8 cellular contexts compared by ENCODE assay signal in genomic region chr17:56976941-56977570, GRCh38. TPM values are rescaled to one million over a fixed set of nuclear protein-coding genes. Genes with fewer than 3 reads are reported as not detected.
DNase-seq lines count a peak whose midpoint lies in the region; ATAC-seq, FAIRE-seq and TF ChIP-seq lines count a peak whose summit lies in the region.

No MANE protein-coding gene starts in this region.

- H3K9me3 ChIP-seq in CD4-positive, CD25-positive, alpha-beta regulatory T cell (ENCODE audit: control insufficient read depth in 2 of 2, low read length in 2 of 2): no peaks in the 10 kb centered on the region
- H3K9me3 ChIP-seq in OCI-LY1 (ENCODE audit: low read length) (no peaks in the 10 kb centered on the region), endothelial cell of umbilical vein (replicated peaks; ENCODE audit: control insufficient read depth, insufficient read depth, low read length) (no peaks in the 10 kb centered on the region)

- no peak for ATAC-seq in CD4-positive, CD25-positive, alpha-beta regulatory T cell (ENCODE audit: low read depth in 2 of 2)
- ATAC-seq in GM21447 (IDR thresholded peaks at IDR 0.05; ENCODE audit: unreplicated experiment): no peak

- POLR2A ChIA-PET in endothelial cell of umbilical vein (lab: Charles Lee): no interaction called here

- H3K9me2 ChIP-seq in OCI-LY1 (ENCODE audit: low read depth, low read length): no peaks in the 10 kb centered on the region

- intact Hi-C loops in endothelial cell of umbilical vein (cut with micrococcal nuclease): loop anchor here (5.0 kb wide), 1 partner anchor 110 kb away; the partner anchor contains the start of gene AKAP1

- H2AFZ ChIP-seq in OCI-LY1 (ENCODE audit: low read length) (no peak overlapping the region), endothelial cell of umbilical vein (ENCODE audit: low read depth, low read length) (peak overlapping the region; percentile 61)

- H3K4me3 Mint-ChIP-seq in CD4-positive, CD25-positive, alpha-beta regulatory T cell: peak overlapping the region; percentile 79 to 93 (median 92)
- peak overlapping the region; percentile 83 for H3K4me3 Mint-ChIP-seq in neural crest cell

- H3K4me1 ChIP-seq in CD4-positive, CD25-positive, alpha-beta regulatory T cell (ENCODE audit: control insufficient read depth, insufficient read depth, low read length, poor library complexity, severe bottlenecking): peaks cover 11% of the 10 kb centered on the region
- H3K4me1 ChIP-seq in OCI-LY1 (ENCODE audit: insufficient read depth, low read length, severe bottlenecking): peaks cover 25% of the 10 kb centered on the region
- H3K4me1 ChIP-seq in endothelial cell of umbilical vein (ENCODE audit: control insufficient read depth, extremely low read depth, insufficient read depth, low read length): peaks cover 14% of the 10 kb centered on the region

- no peak overlapping the region for H3K27ac ChIP-seq in CD4-positive, CD25-positive, alpha-beta regulatory T cell (ENCODE audit: insufficient read depth, low read length, poor library complexity, severe bottlenecking)
- H3K27ac ChIP-seq in OCI-LY1 (ENCODE audit: low read depth, low read length, poor library complexity, severe bottlenecking) (no peak overlapping the region), endothelial cell of umbilical vein (ENCODE audit: insufficient read depth, low read depth, low read length) (no peak overlapping the region)

- H3K9me1 ChIP-seq in endothelial cell of umbilical vein (replicated peaks; ENCODE audit: control insufficient read depth, extremely low read depth, insufficient read depth, low read length): no peaks in the 10 kb centered on the region

- no peak for TF ChIP-seq POLR2A in endothelial cell of umbilical vein (IDR thresholded peaks at IDR 0.05; ENCODE audit: low read depth, low read length)

- H3K4me3 ChIP-seq in CD4-positive, CD25-positive, alpha-beta regulatory T cell (ENCODE audit: low read depth, low read length): peak overlapping the region; percentile 71
- H3K4me3 ChIP-seq in OCI-LY1 (ENCODE audit: low read depth, low read length, poor library complexity, severe bottlenecking) (peak overlapping the region; percentile 68), endothelial cell of umbilical vein (replicated peaks in 1 of 3; ENCODE audit: insufficient read depth in 1 of 3, low read depth in 1 of 3, low read length in 3 of 3) (peak overlapping the region in 1 of 3 experiments; percentile 85)

- peak; percentile 38 for FAIRE-seq in endothelial cell of umbilical vein (lab: Jason Lieb, UNC)

- no peaks in the 10 kb centered on the region for H3K36me3 ChIP-seq in CD4-positive, CD25-positive, alpha-beta regulatory T cell (ENCODE audit: control insufficient read depth, insufficient read depth, low read length)
- no peaks in the 10 kb centered on the region; the same call in 1 of the 2 replicates for H3K36me3 ChIP-seq in OCI-LY1 (ENCODE audit: insufficient read depth, low read length)
- no peaks in the 10 kb centered on the region for H3K36me3 ChIP-seq in endothelial cell of umbilical vein (ENCODE audit: control insufficient read depth in 2 of 2, extremely low read depth in 1 of 2, insufficient read depth in 2 of 2, low read length in 2 of 2)

- dilution Hi-C loops in endothelial cell of umbilical vein (cut with MboI; ENCODE audit: extremely low pct_ligation_motif_present, low sequenced_read_pairs): no loop called here

- H3K9ac ChIP-seq in OCI-LY1 (ENCODE audit: low read length): no peak overlapping the region; the same call in 1 of the 2 replicates
- H3K9ac ChIP-seq in endothelial cell of umbilical vein (replicated peaks; ENCODE audit: extremely low read depth, insufficient read depth, low read length): peak overlapping the region; percentile 57

- CTCF ChIA-PET in endothelial cell of umbilical vein (lab: Charles Lee): interaction anchor here (0.8 to 2.5 kb wide), 6 partner anchors 9 to 384 kb away, joined by 3 to 13 read pairs (median 4); partner anchors contain the start of gene NOG

- H3K4me1 Mint-ChIP-seq in CD4-positive, CD25-positive, alpha-beta regulatory T cell: peaks cover 9 to 28% (median 18%) of the 10 kb centered on the region in 4 donors
- peaks cover 28% of the 10 kb centered on the region for H3K4me1 Mint-ChIP-seq in neural crest cell

- H3K27ac Mint-ChIP-seq in CD4-positive, CD25-positive, alpha-beta regulatory T cell: peak overlapping the region; percentile 14 to 91 (median 75)
- H3K27ac Mint-ChIP-seq in neural crest cell (ENCODE audit: unreplicated experiment): no peak overlapping the region

- H4K20me1 ChIP-seq in OCI-LY1 (ENCODE audit: insufficient read depth, low read length): no peaks in the 10 kb centered on the region
- no peaks in the 10 kb centered on the region for H4K20me1 ChIP-seq in endothelial cell of umbilical vein (replicated peaks; ENCODE audit: control insufficient read depth, extremely low read depth, insufficient read depth, low read length)

- TF ChIP-seq CTCF in OCI-LY1 (IDR thresholded peaks at IDR 0.05; ENCODE audit: low read length) (no peak), endothelial cell of umbilical vein (IDR thresholded peaks at IDR 0.05; ENCODE audit: extremely low read depth in 1 of 2, insufficient read depth in 1 of 2, low read depth in 1 of 2, low read length in 2 of 2) (no peak), neural crest cell (conservative IDR thresholded peaks at IDR 0.05) (no peak)

- peaks cover 0 to 2% (median 0%) of the 10 kb centered on the region in 7 donors for H3K9me3 Mint-ChIP-seq in CD4-positive, CD25-positive, alpha-beta regulatory T cell
- H3K9me3 Mint-ChIP-seq in neural crest cell: peaks cover 2% of the 10 kb centered on the region

- H3F3A ChIP-seq in OCI-LY1 (ENCODE audit: insufficient read depth, low read length): no peaks in the 10 kb centered on the region

- H3K36me3 Mint-ChIP-seq in CD4-positive, CD25-positive, alpha-beta regulatory T cell: no peaks in the 10 kb centered on the region
- H3K36me3 Mint-ChIP-seq in neural crest cell (ENCODE audit: low read depth): no peaks in the 10 kb centered on the region

- peaks cover 43% of the 10 kb centered on the region for H3K27me3 Mint-ChIP-seq in CD4-positive, CD25-positive, alpha-beta regulatory T cell
- H3K27me3 Mint-ChIP-seq in neural crest cell (ENCODE audit: low read depth): peaks cover 22% of the 10 kb centered on the region

- no peak for DNase-seq in CD4-positive, CD25-positive, alpha-beta regulatory T cell
- DNase-seq in endothelial cell of umbilical vein (ENCODE audit: low read depth, low spot score): peak; percentile 15
- no peak for DNase-seq in neural crest cell (ENCODE audit: low read depth, low spot score)
- no peak for DNase-seq in NCI-H2227 treated with DMSO at 0.1 percent for 48 hours (lab: John Stamatoyannopoulos, UW)
- DNase-seq in NCI-H510A treated with DMSO at 0.1 percent for 48 hours (lab: John Stamatoyannopoulos, UW): no peak
- DNase-seq in pons (ENCODE audit: low spot score): no peak

- H3K4me2 ChIP-seq in OCI-LY1 (ENCODE audit: low read length): peak overlapping the region; percentile 75
- peak overlapping the region; percentile 84 for H3K4me2 ChIP-seq in endothelial cell of umbilical vein (ENCODE audit: insufficient read depth, low read length)

- H3K79me2 ChIP-seq in OCI-LY1 (ENCODE audit: insufficient read depth, low read length): no peaks in the 10 kb centered on the region
- no peaks in the 10 kb centered on the region for H3K79me2 ChIP-seq in endothelial cell of umbilical vein (ENCODE audit: control insufficient read depth, insufficient read depth, low read length)

- BruUV-seq in endothelial cell of umbilical vein (replicated peaks; lab: Mats Ljungman, UMichigan): no TSS peak

- H3K27me3 ChIP-seq in CD4-positive, CD25-positive, alpha-beta regulatory T cell (ENCODE audit: control insufficient read depth, insufficient read depth, low read length): peaks cover 3% of the 10 kb centered on the region
- H3K27me3 ChIP-seq in OCI-LY1 (ENCODE audit: insufficient read depth, low read length) (no peaks in the 10 kb centered on the region; the same call in 1 of the 2 replicates), endothelial cell of umbilical vein (ENCODE audit: control insufficient read depth in 2 of 2, insufficient read depth in 2 of 2, low read length in 2 of 2) (peaks cover 0 to 4% of the 10 kb centered on the region in 2 experiments)

TF ChIP-seq in endothelial cell of umbilical vein, 7 proteins besides CTCF, POLR2A, EP300 and RAD21 (continues in another document):
- TF ChIP-seq EZH2 (IDR thresholded peaks at IDR 0.05; ENCODE audit: borderline replicate concordance, low read depth, low read length, severe bottlenecking): no peak
- no peak for TF ChIP-seq FOS (IDR thresholded peaks at IDR 0.05; ENCODE audit: borderline replicate concordance, insufficient read depth, low read length)
- TF ChIP-seq JUN (IDR thresholded peaks at IDR 0.05; ENCODE audit: borderline replicate concordance, insufficient read depth, insufficient read length, low read depth): no peak
- TF ChIP-seq POLR2AphosphoS5 (IDR thresholded peaks at IDR 0.05; ENCODE audit: insufficient read depth, low read depth, low read length): no peak
- TF ChIP-seq GATA2 (IDR thresholded peaks at IDR 0.05; ENCODE audit: insufficient read depth, insufficient read length, low read depth, low read length): no peak

RNA-seq across cellular contexts. Expression of gene SCPEP1, which starts 0.9 kb away (rescaled TPM):
- 14.5 TPM for total RNA-seq in CD4-positive, CD25-positive, alpha-beta regulatory T cell
- polyA plus RNA-seq in CD4-positive, CD25-positive, alpha-beta regulatory T cell: 10 to 100 TPM; 18.9 to 24.9 (median 23.3) TPM
- total RNA-seq in endothelial cell of umbilical vein (38.6 and 49.4 TPM in 2 replicates), neural crest cell (24.6 and 26.9 TPM in 2 replicates)
- 35.3 and 43.6 TPM in 2 replicates for polyA plus RNA-seq in endothelial cell of umbilical vein
- 42.8 and 43.1 TPM in 2 replicates for polyA plus RNA-seq in endothelial cell of umbilical vein (2011; cell fraction: cytosol; rRNA removed)
- polyA plus RNA-seq in endothelial cell of umbilical vein (2011; cell fraction: nucleus; rRNA removed): 59.9 and 74.0 TPM in 2 replicates
- polyA plus RNA-seq in endothelial cell of umbilical vein (2012): 69.0 and 72.9 TPM in 2 replicates
- 17.9 and 20.0 TPM in 2 replicates for polyA minus RNA-seq in endothelial cell of umbilical vein
- polyA minus RNA-seq in endothelial cell of umbilical vein (2011; cell fraction: cytosol; rRNA and poly(A)+ RNA removed): 8.7 TPM
- 9.1 and 11.4 TPM in 2 replicates for polyA minus RNA-seq in endothelial cell of umbilical vein (2011; cell fraction: nucleus; rRNA and poly(A)+ RNA removed)

RNA-seq across cellular contexts. Expression of gene COIL, which starts 16.2 kb away (rescaled TPM):
- total RNA-seq in CD4-positive, CD25-positive, alpha-beta regulatory T cell: 19.3 TPM
- polyA plus RNA-seq in CD4-positive, CD25-positive, alpha-beta regulatory T cell: 10 to 100 TPM; 15.4 to 21.4 (median 17.9) TPM
- 17.6 and 20.6 TPM in 2 replicates for total RNA-seq in endothelial cell of umbilical vein
- polyA plus RNA-seq in endothelial cell of umbilical vein: 2.7 and 4.2 TPM in 2 replicates
- polyA plus RNA-seq in endothelial cell of umbilical vein (2011; cell fraction: cytosol; rRNA removed): 4.8 and 5.3 TPM in 2 replicates
- 6.7 and 7.6 TPM in 2 replicates for polyA plus RNA-seq in endothelial cell of umbilical vein (2011; cell fraction: nucleus; rRNA removed)
- 12.0 and 16.0 TPM in 2 replicates for polyA plus RNA-seq in endothelial cell of umbilical vein (2012)
- 3.9 and 5.0 TPM in 2 replicates for polyA minus RNA-seq in endothelial cell of umbilical vein
- 3.8 TPM for polyA minus RNA-seq in endothelial cell of umbilical vein (2011; cell fraction: cytosol; rRNA and poly(A)+ RNA removed)
- polyA minus RNA-seq in endothelial cell of umbilical vein (2011; cell fraction: nucleus; rRNA and poly(A)+ RNA removed): 5.0 and 5.1 TPM in 2 replicates
- 24.1 and 25.1 TPM in 2 replicates for total RNA-seq in neural crest cell
